Comparison of ENCODE assay signal across 15 cellular contexts in genomic region chr5:142512680-142513042, GRCh38.
DNase-seq lines count a peak whose midpoint lies in the region; ATAC-seq, FAIRE-seq and TF ChIP-seq lines count a peak whose summit lies in the region.
"Had no signal": no experiment of that assay in that cellular context is flagged by ENCODE, and none has a peak within 500 bp of the region (broad histone marks: within the 10 kb centered on the region; RNA-seq: fewer than 3 reads in every experiment).

No MANE protein-coding gene starts in this region.

- H3K4me2 ChIP-seq in keratinocyte (ENCODE audit: control insufficient read depth, extremely low read depth, insufficient read depth, low read depth, low read length), result no peak overlapping the region

- no peaks in the 10 kb centered on the region for H3K27me3 Mint-ChIP-seq in MCF 10A (ENCODE audit: insufficient read depth, unreplicated experiment)

- H3K36me3 ChIP-seq in breast epithelium, result no peaks in the 10 kb centered on the region
- no peaks in the 10 kb centered on the region for H3K36me3 ChIP-seq in keratinocyte (ENCODE audit: control insufficient read depth in 2 of 2, extremely low read depth in 1 of 2, insufficient read depth in 2 of 2, low read length in 2 of 2)
- H3K36me3 ChIP-seq in upper lobe of right lung, result no peaks in the 10 kb centered on the region
- H3K36me3 ChIP-seq: cardiac muscle cell, esophagus squamous epithelium had no signal

- dilution Hi-C loops in keratinocyte (cut with MboI; ENCODE audit: extremely low pct_ligation_motif_present, low sequenced_read_pairs), result no loop called here

- no peak overlapping the region for H3K9ac ChIP-seq in keratinocyte (ENCODE audit: control insufficient read depth, extremely low read depth, insufficient read depth, low read length)

- no peaks in the 10 kb centered on the region for H3K79me2 ChIP-seq in keratinocyte (ENCODE audit: control insufficient read depth, insufficient read depth, low read length)

- POLR2A ChIA-PET in MCF 10A (lab: Yijun Ruan, JAX), result no interaction called here

- ATAC-seq in upper lobe of right lung, result peak; percentile 4
- no peak for ATAC-seq in GM19467 (IDR thresholded peaks at IDR 0.05; ENCODE audit: unreplicated experiment)
- ATAC-seq: left colon had no signal

- H3K27ac ChIP-seq in breast epithelium (peak overlapping the region in 1 of 2 donors; percentile 10), keratinocyte (ENCODE audit: control insufficient read depth, insufficient read depth, low read length) (no peak overlapping the region), upper lobe of right lung (peak overlapping the region; percentile 3)
- H3K27ac ChIP-seq: cardiac muscle cell, esophagus squamous epithelium had no signal

- H3K4me3 Mint-ChIP-seq in MCF 10A (ENCODE audit: unreplicated experiment), result no peak overlapping the region

- H3K4me3 ChIP-seq in breast epithelium (no peak overlapping the region), keratinocyte (ENCODE audit: control insufficient read depth in 2 of 3, extremely low read depth in 1 of 3, insufficient read depth in 2 of 3, low read depth in 1 of 3, low read length in 3 of 3) (no peak overlapping the region), upper lobe of right lung (no peak overlapping the region)
- H3K4me3 ChIP-seq: cardiac muscle cell, esophagus squamous epithelium had no signal

- no peaks in the 10 kb centered on the region for H3K9me1 ChIP-seq in keratinocyte (ENCODE audit: control insufficient read depth, extremely low read depth, insufficient read depth, low read length)

- H3K4me1 ChIP-seq in breast epithelium (no peaks in the 10 kb centered on the region), keratinocyte (ENCODE audit: control insufficient read depth, extremely low read depth, insufficient read depth, low read length) (peaks cover 10% of the 10 kb centered on the region), upper lobe of right lung (peaks cover 23% of the 10 kb centered on the region)

- H3K27me3 ChIP-seq in breast epithelium (no peaks in the 10 kb centered on the region), keratinocyte (ENCODE audit: control insufficient read depth, extremely low read depth, insufficient read depth, low read length) (no peaks in the 10 kb centered on the region), upper lobe of right lung (no peaks in the 10 kb centered on the region)

- TF ChIP-seq POLR2A in breast epithelium (IDR thresholded peaks at IDR 0.05), result no peak

- H3K9me3 ChIP-seq in breast epithelium (peaks cover 0 to 5% of the 10 kb centered on the region in 2 donors), keratinocyte (ENCODE audit: control insufficient read depth, low read depth, low read length) (no peaks in the 10 kb centered on the region), upper lobe of right lung (no peaks in the 10 kb centered on the region)

- peak; percentile 9 for DNase-seq in MCF 10A (ENCODE audit: unreplicated experiment)
- DNase-seq in breast epithelium (ENCODE audit: low spot score in 2 of 2), result no peak
- DNase-seq in astrocyte of the hippocampus (ENCODE audit: low read depth, low spot score), result peak; percentile 48
- peak; percentile 4 for DNase-seq in keratinocyte (ENCODE audit: low read depth, low spot score)
- no peak for DNase-seq in upper lobe of right lung
- no peak for DNase-seq in NCI-H187 (lab: John Stamatoyannopoulos, UW)
- no peak for DNase-seq in urothelium cell line (ENCODE audit: low spot score)
- DNase-seq: DMS53, esophagus squamous epithelium, left colon, NCI-H1105 treated with DMSO at 0.1 percent for 48 hours, NCI-H526 had no signal

- peaks cover 12% of the 10 kb centered on the region for H3K9me3 Mint-ChIP-seq in MCF 10A (ENCODE audit: unreplicated experiment)

- no TSS peak for BruUV-seq in MCF 10A (replicated peaks; lab: Mats Ljungman, UMichigan)

- peak overlapping the region; percentile 40 for H3K27ac Mint-ChIP-seq in MCF 10A (ENCODE audit: low read depth, unreplicated experiment)

- FAIRE-seq in keratinocyte (lab: Jason Lieb, UNC), result no peak
- FAIRE-seq in urothelium cell line (lab: Jason Lieb, UNC), result no peak
- FAIRE-seq: A204.1 had no signal

- peaks cover 9% of the 10 kb centered on the region for H3K36me3 Mint-ChIP-seq in MCF 10A (ENCODE audit: insufficient read depth, unreplicated experiment)

- intact Hi-C loops in MCF 10A (cut with micrococcal nuclease) (no loop called here), breast epithelium (cut with DNase I; ENCODE audit: low total_unique reads) (no loop called here), upper lobe of right lung (cut with DNase I) (no loop called here)

- H4K20me1 ChIP-seq in keratinocyte (ENCODE audit: control insufficient read depth, extremely low read depth, insufficient read depth, low read length), result no peaks in the 10 kb centered on the region

- no peak overlapping the region for H2AFZ ChIP-seq in keratinocyte (ENCODE audit: control insufficient read depth, low read length)

- CTCF ChIA-PET in MCF 10A (lab: Yijun Ruan, JAX), result interaction anchor here (0.5 kb wide), 1 partner anchor 382 kb away, joined by 3 read pairs; no protein-coding TSS in a partner anchor

- H3K4me1 Mint-ChIP-seq in MCF 10A (ENCODE audit: insufficient read depth, unreplicated experiment), result peaks cover 7% of the 10 kb centered on the region

- TF ChIP-seq CTCF in MCF 10A (IDR thresholded peaks at IDR 0.05; ENCODE audit: unreplicated experiment), result no peak
- TF ChIP-seq CTCF in breast epithelium (IDR thresholded peaks at IDR 0.05), result no peak
- no peak for TF ChIP-seq CTCF in keratinocyte (optimal IDR thresholded peaks at IDR 0.05 in 1 of 3, IDR thresholded peaks at IDR 0.05 in 1 of 3, conservative IDR thresholded peaks at IDR 0.05 in 1 of 3; ENCODE audit: extremely low read depth in 1 of 3, insufficient read depth in 2 of 3, low read length in 3 of 3)
- no peak for TF ChIP-seq CTCF in upper lobe of right lung (IDR thresholded peaks at IDR 0.05)

Comparison
In these comparisons a context has a peak if more than half of its experiments do, and no peak if none do; other contexts are left out.
1. DNase-seq: peak in MCF 10A (single experiment), astrocyte of the hippocampus (single experiment) and keratinocyte (single experiment); none in breast epithelium (0 of 2), upper lobe of right lung (single experiment), NCI-H187 (0 of 2) and urothelium cell line (single experiment).